Comparison of ENCODE assay signal across 1 cellular context in genomic region chr11:96095884-96096301, GRCh38.
A peak's percentile ranks its signal among the peaks of the same experiment; 100 is the strongest.
TF ChIP-seq lines count a peak whose summit lies in the region.

No MANE protein-coding gene starts in this region.

TF ChIP-seq in Ishikawa, 13 proteins besides CTCF, POLR2A, EP300 and RAD21 (continued from another document):
- no peak for TF ChIP-seq REST (IDR thresholded peaks at IDR 0.05; ENCODE audit: low read depth)
- no peak for TF ChIP-seq EGR1 (IDR thresholded peaks at IDR 0.05)
- TF ChIP-seq FOXM1 (IDR thresholded peaks at IDR 0.05; ENCODE audit: borderline replicate concordance, low read depth): peak; percentile 71
